Comparison of ENCODE assay signal across 8 cellular contexts in genomic region chr7:4739528-4739992, GRCh38. TPM values are rescaled to one million over a fixed set of nuclear protein-coding genes. Genes with fewer than 3 reads are reported as not detected.
DNase-seq lines count a peak whose midpoint lies in the region; ATAC-seq and TF ChIP-seq lines count a peak whose summit lies in the region.

No MANE protein-coding gene starts in this region.

- H3K27me3 ChIP-seq in lung (ENCODE audit: control insufficient read depth, insufficient read depth): no peaks in the 10 kb centered on the region

- peak overlapping the region; percentile 1 for H3K4me3 ChIP-seq in lung

- H3K27ac ChIP-seq in lung (ENCODE audit: low read depth in 1 of 2, low read length in 1 of 2) (peak overlapping the region; percentile 71 to 91), substantia nigra (ENCODE audit: low read depth, low read length, poor library complexity, severe bottlenecking) (peak overlapping the region; percentile 88)

- peak overlapping the region; percentile 81 to 86 for H3K27ac Mint-ChIP-seq in T-cell
- H3K27ac Mint-ChIP-seq in central memory CD8-positive, alpha-beta T cell (ENCODE audit: low read depth): peak overlapping the region; percentile 74

- DNase-seq in T-cell (peak in 31 of 34 experiments; percentile 22 to 65 (median 47)), lung (ENCODE audit: low spot score) (peak; percentile 40), substantia nigra (lab: John Stamatoyannopoulos, UW) (peak in 38 of 49 donors; percentile 10 to 74 (median 52)), SK-N-DZ (ENCODE audit: low spot score) (no peak), HUDEP-2 (lab: John Stamatoyannopoulos, UW; ENCODE audit: unreplicated experiment in 76 of 76) (no peak)
- no peak for DNase-seq in central memory CD8-positive, alpha-beta T cell (ENCODE audit: low spot score in 2 of 2)

- peaks cover 5 to 9% of the 10 kb centered on the region in 2 donors for H3K36me3 ChIP-seq in lung (ENCODE audit: control insufficient read depth in 2 of 2, insufficient read depth in 2 of 2, low read length in 2 of 2)

- no peaks in the 10 kb centered on the region for H3K9me3 Mint-ChIP-seq in T-cell
- H3K9me3 Mint-ChIP-seq in central memory CD8-positive, alpha-beta T cell: no peaks in the 10 kb centered on the region

- H3K36me3 Mint-ChIP-seq in T-cell: peaks cover 25% of the 10 kb centered on the region
- H3K36me3 Mint-ChIP-seq in central memory CD8-positive, alpha-beta T cell (ENCODE audit: insufficient read depth): peaks cover 13% of the 10 kb centered on the region

- no peaks in the 10 kb centered on the region for H3K9me3 ChIP-seq in lung (ENCODE audit: control insufficient read depth in 2 of 2, insufficient read depth in 1 of 2, low read length in 1 of 2)

- no peaks in the 10 kb centered on the region for H3K27me3 Mint-ChIP-seq in T-cell
- H3K27me3 Mint-ChIP-seq in central memory CD8-positive, alpha-beta T cell: no peaks in the 10 kb centered on the region

- CTCF ChIA-PET in T-cell (lab: Charles Lee): interaction anchor here in 1 of 2 donors (0.6 kb wide), 1 partner anchor 167 kb away, joined by 6 read pairs; no protein-coding TSS in a partner anchor

- POLR2A ChIA-PET in T-cell (lab: Charles Lee): interaction anchor here in 1 of 2 donors (0.6 kb wide), 1 partner anchor 56 kb away, joined by 3 read pairs; no protein-coding TSS in a partner anchor

- no peak for TF ChIP-seq CTCF in lung (IDR thresholded peaks at IDR 0.05; ENCODE audit: control extremely low read depth, extremely low read depth)

- peaks cover 9 to 12% of the 10 kb centered on the region in 2 donors for H3K4me1 ChIP-seq in lung (ENCODE audit: control insufficient read depth in 2 of 2, insufficient read depth in 2 of 2, low read length in 2 of 2)

- ATAC-seq in GM18519 (IDR thresholded peaks at IDR 0.05; ENCODE audit: low FRiP score, unreplicated experiment): peak; percentile 37
- ATAC-seq in T-cell (replicated peaks in 1 of 4): peak; percentile 44 to 66 (median 51)
- ATAC-seq in central memory CD8-positive, alpha-beta T cell (replicated peaks; ENCODE audit: extremely low read depth, poor library complexity, severe bottlenecking): no peak
- no peak for ATAC-seq in lung (ENCODE audit: insufficient read depth, low FRiP score)
- ATAC-seq in HG03095 (IDR thresholded peaks at IDR 0.05; ENCODE audit: unreplicated experiment): no peak

- 27 to 58% methylated on average over 16 of the region's 16 CpGs for WGBS in lung, 2 donors

- peaks cover 67 to 71% (median 68%) of the 10 kb centered on the region in 3 donors for H3K4me1 Mint-ChIP-seq in T-cell
- H3K4me1 Mint-ChIP-seq in central memory CD8-positive, alpha-beta T cell: peaks cover 38% of the 10 kb centered on the region

- H3K4me3 Mint-ChIP-seq in T-cell: peak overlapping the region; percentile 41 to 75 (median 68)
- H3K4me3 Mint-ChIP-seq in central memory CD8-positive, alpha-beta T cell: peak overlapping the region; percentile 20

RNA-seq across cellular contexts. Expression of gene AP5Z1, which starts 35.9 kb away (rescaled TPM):
- 100 to 1,000 TPM in 4 of 5 donors, 10 to 100 TPM in 1; 93.6 to 126 (median 110) TPM for total RNA-seq in T-cell
- total RNA-seq in lung: 10 to 100 TPM; 21.2 to 58.5 TPM
- polyA plus RNA-seq in lung: 10 to 100 TPM; 60.2 to 62.4 TPM
- polyA plus RNA-seq in SK-N-DZ (2014; cell fraction: cytosol; rRNA removed): 26.0 and 28.2 TPM in 2 replicates
- polyA plus RNA-seq in SK-N-DZ (2014; cell fraction: nucleus; rRNA removed): 90.4 and 109 TPM in 2 replicates

RNA-seq across cellular contexts. Expression of gene FOXK1, which starts 57.5 kb away (rescaled TPM):
- total RNA-seq in T-cell: 10 to 100 TPM; 63.9 to 79.7 (median 74.2) TPM
- total RNA-seq in lung: 10 to 100 TPM; 19.3 to 36.2 TPM
- polyA plus RNA-seq in lung: 1 to 10 TPM; 6.4 to 9.3 TPM
- 10.5 and 11.9 TPM in 2 replicates for polyA plus RNA-seq in SK-N-DZ (2014; cell fraction: cytosol; rRNA removed)
- polyA plus RNA-seq in SK-N-DZ (2014; cell fraction: nucleus; rRNA removed): 11.5 and 14.7 TPM in 2 replicates

Comparison
In these comparisons a context has a peak if more than half of its experiments do, and no peak if none do; other contexts are left out.
1. ATAC-seq: peak in GM18519 (single experiment) and T-cell (4 of 4); none in central memory CD8-positive, alpha-beta T cell (single experiment), lung (single experiment) and HG03095 (single experiment).
2. DNase-seq: peak in T-cell (31 of 34), lung (single experiment) and substantia nigra (38 of 49); none in central memory CD8-positive, alpha-beta T cell (0 of 2), SK-N-DZ (single experiment) and HUDEP-2 (0 of 76).